In the genomic region with DNA sequence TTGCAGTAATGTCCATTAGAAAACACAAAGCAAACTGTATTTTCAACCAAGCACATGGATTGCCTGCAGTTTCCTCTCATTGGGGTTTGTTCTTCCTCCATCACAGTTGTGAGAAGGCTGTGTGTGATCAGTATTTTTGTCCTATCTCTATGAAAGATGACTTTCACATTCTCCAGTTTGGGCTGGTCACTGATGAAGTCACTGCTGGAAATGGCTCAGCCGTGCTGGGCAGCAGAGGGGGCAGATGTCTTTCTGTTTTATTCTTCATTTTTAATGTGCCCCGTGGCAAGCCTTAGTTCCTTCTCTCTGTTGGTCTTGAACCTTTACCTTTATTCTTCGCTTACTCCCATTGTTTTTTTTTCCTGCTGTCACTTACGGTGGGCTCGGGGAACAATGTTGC, we compare ENCODE assay signal across 10 cellular contexts.
DNase-seq lines count a peak whose midpoint lies in the region; TF ChIP-seq lines count a peak whose summit lies in the region.
"Had no signal": no experiment of that assay in that cellular context is flagged by ENCODE, and none has a peak within 500 bp of the region (broad histone marks: within the 10 kb centered on the region; RNA-seq: fewer than 3 reads in every experiment).

No MANE protein-coding gene starts in this region.

- DNase-seq in DMS79 treated with DMSO at 0.1 percent for 48 hours (lab: John Stamatoyannopoulos, UW) = peak; percentile 78
- no peak for DNase-seq in NT2/D1 (ENCODE audit: low read depth, low spot score)
- DNase-seq in head of caudate nucleus = peak in 34 of 42 donors; percentile 12 to 81 (median 59)
- no peak for DNase-seq in osteocyte (ENCODE audit: extremely low spot score, unreplicated experiment)
- DNase-seq in activated CD4-positive, CD25-positive, alpha-beta regulatory T cell (lab: John Stamatoyannopoulos, UW) = no peak
- no peak for DNase-seq in NCI-H1105 treated with DMSO at 0.1 percent for 48 hours (lab: John Stamatoyannopoulos, UW)
- no peak for DNase-seq in stimulated activated CD4-positive, alpha-beta T cell treated with anti-CD3 and anti-CD28 coated beads, Interleukin-12 subunit alpha, Interleukin-12 subunit beta, amount 100 ng/mL, for 4 hours
- no peak for DNase-seq in NCI-H82 (lab: John Stamatoyannopoulos, UW)
- DNase-seq: activated B cell treated with CpG ODN at 0.5 μM for 24 hours, immature natural killer cell had no signal

- H3K4me3 ChIP-seq in NT2/D1 (ENCODE audit: insufficient read length, low read depth) = peak overlapping the region; percentile 51

- peak overlapping the region; percentile 38 for H3K27ac Mint-ChIP-seq in osteocyte (ENCODE audit: unreplicated experiment)
- H3K27ac Mint-ChIP-seq: activated B cell treated with CpG ODN at 0.5 μM for 24 hours, immature natural killer cell had no signal

- peak overlapping the region; percentile 65 for H3K4me3 Mint-ChIP-seq in osteocyte (ENCODE audit: unreplicated experiment)
- H3K4me3 Mint-ChIP-seq: activated B cell treated with CpG ODN at 0.5 μM for 24 hours had no signal

- H3K9ac ChIP-seq in NT2/D1 (ENCODE audit: insufficient read length, low read depth) = peak overlapping the region; percentile 54

- H3K36me3 ChIP-seq in NT2/D1 (ENCODE audit: insufficient read depth, insufficient read length, low read length) = no peaks in the 10 kb centered on the region

- H3K27me3 Mint-ChIP-seq in osteocyte (ENCODE audit: unreplicated experiment) = peaks cover 7% of the 10 kb centered on the region

- peaks cover 22% of the 10 kb centered on the region for H3K27me3 ChIP-seq in NT2/D1 (ENCODE audit: insufficient read depth, insufficient read length)

- H3K4me1 ChIP-seq in NT2/D1 (ENCODE audit: insufficient read depth, insufficient read length) = no peaks in the 10 kb centered on the region

- intact Hi-C loops in head of caudate nucleus (cut with DNase I) = loop anchor here (2.0 kb wide), 1 partner anchor 18 kb away; no protein-coding TSS in a partner anchor

- no peaks in the 10 kb centered on the region for H3K9me3 ChIP-seq in NT2/D1 (ENCODE audit: insufficient read depth, low read length)

- TF ChIP-seq CTCF in osteocyte (IDR thresholded peaks at IDR 0.05) = no peak

- no peaks in the 10 kb centered on the region for H3K36me3 Mint-ChIP-seq in osteocyte (ENCODE audit: unreplicated experiment)
- H3K36me3 Mint-ChIP-seq: immature natural killer cell had no signal

- no peaks in the 10 kb centered on the region for H3K9me3 Mint-ChIP-seq in osteocyte (ENCODE audit: unreplicated experiment)

- peaks cover 30% of the 10 kb centered on the region for H3K4me1 Mint-ChIP-seq in osteocyte (ENCODE audit: unreplicated experiment)
- H3K4me1 Mint-ChIP-seq: immature natural killer cell had no signal

Comparison
In these comparisons a context has a peak if more than half of its experiments do, and no peak if none do; other contexts are left out.
1. DNase-seq: peak in DMS79 treated with DMSO at 0.1 percent for 48 hours (single experiment) and head of caudate nucleus (34 of 42); none in NT2/D1 (single experiment), osteocyte (single experiment), activated CD4-positive, CD25-positive, alpha-beta regulatory T cell (0 of 4), NCI-H1105 treated with DMSO at 0.1 percent for 48 hours (single experiment), stimulated activated CD4-positive, alpha-beta T cell treated with anti-CD3 and anti-CD28 coated beads, Interleukin-12 subunit alpha, Interleukin-12 subunit beta, amount 100 ng/mL, for 4 hours (single experiment) and NCI-H82 (single experiment).